ENCODE assay signal across 10 cellular contexts in genomic region chr17:58111676-58112075, GRCh38. TPM values are rescaled to one million over a fixed set of nuclear protein-coding genes. Genes with fewer than 3 reads are reported as not detected.
"Had no signal": no experiment of that assay in that cellular context is flagged by ENCODE, and none has a peak within 500 bp of the region (broad histone marks: within the 10 kb centered on the region; RNA-seq: fewer than 3 reads in every experiment).

No MANE protein-coding gene starts in this region.

- H3K4me1 ChIP-seq: HAP-1 had no signal

- H3K36me3 ChIP-seq: HAP-1 had no signal

- H2AFZ ChIP-seq: GM23248 had no signal

- H3K9me3 ChIP-seq: HAP-1 had no signal

- H3K4me3 ChIP-seq: GM23248, HAP-1, K562 had no signal

- DNase-seq: GM23248, GOT3, H7, KG1 had no signal

- ATAC-seq: HCT116, K562 had no signal

- FAIRE-seq: HTR-8/SVneo, K562 had no signal

- H3K27ac ChIP-seq: GM23248 had no signal

- H3K9ac ChIP-seq: GM23248 had no signal

RNA-seq across cellular contexts. Expression of gene OR4D1, which starts 36.5 kb away (rescaled TPM):
- total RNA-seq: GM23248, HT-29, K562 had no signal
- polyA plus RNA-seq: GM23248, K562 had no signal

RNA-seq across cellular contexts. Expression of gene OR4D2, which starts 55.1 kb away (rescaled TPM):
- total RNA-seq: GM23248, H4, H7, HT-29, K562 had no signal
- polyA plus RNA-seq: GM23248, K562 had no signal
